8 cellular contexts compared by ENCODE assay signal in the genomic region with DNA sequence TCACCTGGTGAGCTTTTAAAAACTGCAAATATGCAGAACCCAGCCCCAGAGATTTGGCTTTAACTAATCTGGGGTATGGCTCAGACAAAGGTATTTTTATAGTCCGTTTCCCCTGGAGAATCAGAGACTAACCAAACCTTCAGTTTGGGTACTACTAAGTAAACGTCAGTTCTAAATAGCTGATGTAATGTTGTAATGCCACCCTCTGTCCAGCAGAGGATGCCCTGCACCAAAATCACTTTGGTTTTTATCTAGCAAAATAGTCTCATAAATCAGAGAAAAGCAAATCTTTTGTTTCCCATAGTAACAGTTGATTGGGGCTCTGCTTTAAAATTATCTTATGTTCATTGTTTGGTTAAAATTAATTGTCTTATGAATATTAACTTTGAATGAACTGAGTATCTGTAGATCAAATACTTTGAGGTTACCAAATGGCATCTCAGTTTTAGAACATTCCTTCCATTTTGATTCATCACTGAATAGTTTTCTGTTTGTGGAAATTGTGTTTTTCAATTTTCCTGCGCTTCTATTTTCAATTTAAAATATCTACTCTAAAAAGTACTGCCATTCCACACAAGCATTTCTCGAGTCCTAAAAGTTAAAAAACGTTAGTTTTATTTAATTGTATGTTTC.
DNase-seq lines count a peak whose midpoint lies in the region; ATAC-seq and TF ChIP-seq lines count a peak whose summit lies in the region.

No MANE protein-coding gene starts in this region.

- no peak overlapping the region for H3K4me3 ChIP-seq in foreskin fibroblast (ENCODE audit: low read depth in 1 of 2, low read length in 2 of 2)

- POLR2A ChIA-PET in activated CD4-positive, alpha-beta T cell treated with anti-CD3 and anti-CD28 coated beads, Interleukin-2, amount 10 ng/mL, durations not matched to agents 7 days and 5 days (lab: Charles Lee), result no interaction called here

- no peaks in the 10 kb centered on the region for H3K4me1 Mint-ChIP-seq in activated CD4-positive, alpha-beta T cell treated with anti-CD3 and anti-CD28 coated beads, Interleukin-2, amount 10 ng/mL, durations not matched to agents 7 days and 5 days
- no peaks in the 10 kb centered on the region for H3K4me1 Mint-ChIP-seq in progenitor cell of endocrine pancreas (ENCODE audit: low read depth)

- no peaks in the 10 kb centered on the region for H3K36me3 Mint-ChIP-seq in activated CD4-positive, alpha-beta T cell treated with anti-CD3 and anti-CD28 coated beads, Interleukin-2, amount 10 ng/mL, durations not matched to agents 7 days and 5 days (ENCODE audit: low read depth)
- peaks cover 1% of the 10 kb centered on the region for H3K36me3 Mint-ChIP-seq in progenitor cell of endocrine pancreas (ENCODE audit: insufficient read depth)

- H3K27ac Mint-ChIP-seq in activated CD4-positive, alpha-beta T cell treated with anti-CD3 and anti-CD28 coated beads, Interleukin-2, amount 10 ng/mL, durations not matched to agents 7 days and 5 days, result no peak overlapping the region
- no peak overlapping the region for H3K27ac Mint-ChIP-seq in progenitor cell of endocrine pancreas

- no peaks in the 10 kb centered on the region for H3K9me3 Mint-ChIP-seq in activated CD4-positive, alpha-beta T cell treated with anti-CD3 and anti-CD28 coated beads, Interleukin-2, amount 10 ng/mL, durations not matched to agents 7 days and 5 days
- no peaks in the 10 kb centered on the region for H3K9me3 Mint-ChIP-seq in progenitor cell of endocrine pancreas (ENCODE audit: low read depth)

- peak; percentile 80 for ATAC-seq in GM21576 (IDR thresholded peaks at IDR 0.05; ENCODE audit: unreplicated experiment)
- peak; percentile 70 for ATAC-seq in SK-N-SH treated with all-trans-retinoic acid at 6 μM for 48 hours

- TF ChIP-seq CTCF in foreskin fibroblast (IDR thresholded peaks at IDR 0.05; ENCODE audit: low read depth, low read length) (peak; percentile 96), progenitor cell of endocrine pancreas (IDR thresholded peaks at IDR 0.05; ENCODE audit: unreplicated experiment) (peak; percentile 96)

- no peak overlapping the region for H3K4me3 Mint-ChIP-seq in activated CD4-positive, alpha-beta T cell treated with anti-CD3 and anti-CD28 coated beads, Interleukin-2, amount 10 ng/mL, durations not matched to agents 7 days and 5 days
- no peak overlapping the region for H3K4me3 Mint-ChIP-seq in progenitor cell of endocrine pancreas (ENCODE audit: low read depth)

- peak; percentile 12 for DNase-seq in activated CD4-positive, alpha-beta T cell treated with anti-CD3 and anti-CD28 coated beads, Interleukin-2, amount 10 ng/mL, durations not matched to agents 7 days and 5 days
- no peak for DNase-seq in activated CD4-positive, alpha-beta T cell treated with anti-CD3 and anti-CD28 coated beads for 4 hours
- DNase-seq in Kasumi-1 (lab: John Stamatoyannopoulos, UW) (peak; percentile 33 to 52), foreskin fibroblast (peak in 1 of 2 donors; percentile 73), progenitor cell of endocrine pancreas (ENCODE audit: low spot score, unreplicated experiment) (peak; percentile 13), T-helper 9 cell (no peak)

- H3K27me3 Mint-ChIP-seq in activated CD4-positive, alpha-beta T cell treated with anti-CD3 and anti-CD28 coated beads, Interleukin-2, amount 10 ng/mL, durations not matched to agents 7 days and 5 days, result no peaks in the 10 kb centered on the region
- H3K27me3 Mint-ChIP-seq in progenitor cell of endocrine pancreas, result no peaks in the 10 kb centered on the region

- CTCF ChIA-PET in activated CD4-positive, alpha-beta T cell treated with anti-CD3 and anti-CD28 coated beads, Interleukin-2, amount 10 ng/mL, durations not matched to agents 7 days and 5 days (lab: Charles Lee), result no interaction called here

TF ChIP-seq in SK-N-SH treated with all-trans-retinoic acid at 6 μM for 48 hours, 23 proteins besides CTCF, POLR2A, EP300 and RAD21:
- TF ChIP-seq SNAI2 (CRISPR knock-in tag; IDR thresholded peaks at IDR 0.05), result no peak
- no peak for TF ChIP-seq ZNF70 (CRISPR knock-in tag; IDR thresholded peaks at IDR 0.05)
- no peak for TF ChIP-seq BACH2 (CRISPR knock-in tag; IDR thresholded peaks at IDR 0.05; ENCODE audit: borderline replicate concordance)
- TF ChIP-seq ARNTL (CRISPR knock-in tag; IDR thresholded peaks at IDR 0.05; ENCODE audit: borderline replicate concordance, low read depth), result no peak
- no peak for TF ChIP-seq CSDC2 (CRISPR knock-in tag; IDR thresholded peaks at IDR 0.05)
- TF ChIP-seq, protein P1, sequence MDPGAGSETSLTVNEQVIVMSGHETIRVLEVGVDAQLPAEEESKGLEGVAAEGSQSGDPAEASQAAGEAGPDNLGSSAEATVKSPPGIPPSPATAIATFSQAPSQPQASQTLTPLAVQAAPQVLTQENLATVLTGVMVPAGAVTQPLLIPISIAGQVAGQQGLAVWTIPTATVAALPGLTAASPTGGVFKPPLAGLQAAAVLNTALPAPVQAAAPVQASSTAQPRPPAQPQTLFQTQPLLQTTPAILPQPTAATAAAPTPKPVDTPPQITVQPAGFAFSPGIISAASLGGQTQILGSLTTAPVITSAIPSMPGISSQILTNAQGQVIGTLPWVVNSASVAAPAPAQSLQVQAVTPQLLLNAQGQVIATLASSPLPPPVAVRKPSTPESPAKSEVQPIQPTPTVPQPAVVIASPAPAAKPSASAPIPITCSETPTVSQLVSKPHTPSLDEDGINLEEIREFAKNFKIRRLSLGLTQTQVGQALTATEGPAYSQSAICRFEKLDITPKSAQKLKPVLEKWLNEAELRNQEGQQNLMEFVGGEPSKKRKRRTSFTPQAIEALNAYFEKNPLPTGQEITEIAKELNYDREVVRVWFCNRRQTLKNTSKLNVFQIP (CRISPR knock-in tag; IDR thresholded peaks at IDR 0.05; ENCODE audit: borderline replicate concordance, low read depth), result no peak
- TF ChIP-seq, protein P2, sequence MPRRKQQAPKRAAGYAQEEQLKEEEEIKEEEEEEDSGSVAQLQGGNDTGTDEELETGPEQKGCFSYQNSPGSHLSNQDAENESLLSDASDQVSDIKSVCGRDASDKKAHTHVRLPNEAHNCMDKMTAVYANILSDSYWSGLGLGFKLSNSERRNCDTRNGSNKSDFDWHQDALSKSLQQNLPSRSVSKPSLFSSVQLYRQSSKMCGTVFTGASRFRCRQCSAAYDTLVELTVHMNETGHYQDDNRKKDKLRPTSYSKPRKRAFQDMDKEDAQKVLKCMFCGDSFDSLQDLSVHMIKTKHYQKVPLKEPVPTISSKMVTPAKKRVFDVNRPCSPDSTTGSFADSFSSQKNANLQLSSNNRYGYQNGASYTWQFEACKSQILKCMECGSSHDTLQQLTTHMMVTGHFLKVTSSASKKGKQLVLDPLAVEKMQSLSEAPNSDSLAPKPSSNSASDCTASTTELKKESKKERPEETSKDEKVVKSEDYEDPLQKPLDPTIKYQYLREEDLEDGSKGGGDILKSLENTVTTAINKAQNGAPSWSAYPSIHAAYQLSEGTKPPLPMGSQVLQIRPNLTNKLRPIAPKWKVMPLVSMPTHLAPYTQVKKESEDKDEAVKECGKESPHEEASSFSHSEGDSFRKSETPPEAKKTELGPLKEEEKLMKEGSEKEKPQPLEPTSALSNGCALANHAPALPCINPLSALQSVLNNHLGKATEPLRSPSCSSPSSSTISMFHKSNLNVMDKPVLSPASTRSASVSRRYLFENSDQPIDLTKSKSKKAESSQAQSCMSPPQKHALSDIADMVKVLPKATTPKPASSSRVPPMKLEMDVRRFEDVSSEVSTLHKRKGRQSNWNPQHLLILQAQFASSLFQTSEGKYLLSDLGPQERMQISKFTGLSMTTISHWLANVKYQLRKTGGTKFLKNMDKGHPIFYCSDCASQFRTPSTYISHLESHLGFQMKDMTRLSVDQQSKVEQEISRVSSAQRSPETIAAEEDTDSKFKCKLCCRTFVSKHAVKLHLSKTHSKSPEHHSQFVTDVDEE (CRISPR knock-in tag; IDR thresholded peaks at IDR 0.05), result no peak
- TF ChIP-seq PPARA (CRISPR knock-in tag; IDR thresholded peaks at IDR 0.05; ENCODE audit: borderline replicate concordance), result no peak
- no peak for TF ChIP-seq ISL1 (CRISPR knock-in tag; IDR thresholded peaks at IDR 0.05)
- no peak for TF ChIP-seq GLIS3 (CRISPR knock-in tag; IDR thresholded peaks at IDR 0.05)
- TF ChIP-seq TOX (CRISPR knock-in tag; IDR thresholded peaks at IDR 0.05; ENCODE audit: borderline replicate concordance), result no peak
- no peak for TF ChIP-seq ZFP3 (CRISPR knock-in tag; IDR thresholded peaks at IDR 0.05)
- TF ChIP-seq ESRRG (CRISPR knock-in tag; IDR thresholded peaks at IDR 0.05), result no peak
- TF ChIP-seq ZFP30 (CRISPR knock-in tag; IDR thresholded peaks at IDR 0.05), result no peak
- TF ChIP-seq, protein P3, sequence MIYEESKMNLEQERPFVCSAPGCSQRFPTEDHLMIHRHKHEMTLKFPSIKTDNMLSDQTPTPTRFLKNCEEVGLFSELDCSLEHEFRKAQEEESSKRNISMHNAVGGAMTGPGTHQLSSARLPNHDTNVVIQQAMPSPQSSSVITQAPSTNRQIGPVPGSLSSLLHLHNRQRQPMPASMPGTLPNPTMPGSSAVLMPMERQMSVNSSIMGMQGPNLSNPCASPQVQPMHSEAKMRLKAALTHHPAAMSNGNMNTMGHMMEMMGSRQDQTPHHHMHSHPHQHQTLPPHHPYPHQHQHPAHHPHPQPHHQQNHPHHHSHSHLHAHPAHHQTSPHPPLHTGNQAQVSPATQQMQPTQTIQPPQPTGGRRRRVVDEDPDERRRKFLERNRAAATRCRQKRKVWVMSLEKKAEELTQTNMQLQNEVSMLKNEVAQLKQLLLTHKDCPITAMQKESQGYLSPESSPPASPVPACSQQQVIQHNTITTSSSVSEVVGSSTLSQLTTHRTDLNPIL (CRISPR knock-in tag; IDR thresholded peaks at IDR 0.05; ENCODE audit: low read depth), result no peak

Comparison
In these comparisons a context has a peak if more than half of its experiments do, and no peak if none do; other contexts are left out.
1. DNase-seq: peak in activated CD4-positive, alpha-beta T cell treated with anti-CD3 and anti-CD28 coated beads, Interleukin-2, amount 10 ng/mL, durations not matched to agents 7 days and 5 days (single experiment), Kasumi-1 (2 of 2) and progenitor cell of endocrine pancreas (single experiment); none in activated CD4-positive, alpha-beta T cell treated with anti-CD3 and anti-CD28 coated beads for 4 hours (0 of 2) and T-helper 9 cell (single experiment).